ENCODE assay signal across 18 cellular contexts in the genomic region with DNA sequence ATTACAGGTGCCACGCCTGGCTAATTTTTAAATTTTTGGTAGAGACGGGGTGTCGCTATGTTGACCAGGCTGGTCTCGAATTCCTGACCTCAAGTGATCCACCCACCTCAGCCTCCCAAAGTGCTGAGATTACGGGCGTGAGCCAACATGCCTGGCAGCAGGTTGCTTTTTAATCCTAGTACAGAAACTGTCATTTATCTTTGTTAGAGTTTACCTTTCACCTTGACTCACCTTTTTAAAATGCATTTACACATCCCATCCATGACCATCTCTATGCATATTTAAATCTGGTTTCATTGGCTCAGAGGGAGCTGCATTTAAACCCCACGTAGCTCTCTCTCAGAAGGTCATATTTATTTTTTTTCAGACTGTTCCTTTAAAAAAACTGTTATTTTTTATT.
"Had no signal": no experiment of that assay in that cellular context is flagged by ENCODE, and none has a peak within 500 bp of the region (broad histone marks: within the 10 kb centered on the region; RNA-seq: fewer than 3 reads in every experiment).

No MANE protein-coding gene starts in this region.

- H3K36me3 ChIP-seq: heart left ventricle, neutrophil, right lobe of liver, tibial artery, upper lobe of left lung, uterus had no signal

- DNase-seq: effector memory CD8-positive, alpha-beta T cell; erythroblast; heart left ventricle; hippocampal formation; kidney glomerular epithelial cell; mucosa of descending colon; naive thymus-derived CD8-positive, alpha-beta T cell; psoas muscle; retina; right lobe of liver; stimulated activated CD4-positive, alpha-beta T cell treated with anti-CD3 and anti-CD28 coated beads, Interleukin-4, amount 100 ng/mL, for 1 hour; stimulated activated CD8-positive, alpha-beta memory T cell treated with anti-CD3 and anti-CD28 coated beads, Interleukin-4, amount 100 ng/mL, for 48 hours; tibial artery; upper lobe of left lung; uterus had no signal

- H3K27me3 ChIP-seq: heart left ventricle, neutrophil, right lobe of liver, tibial artery, upper lobe of left lung, uterus had no signal

- H3K4me3 ChIP-seq: heart left ventricle, mucosa of descending colon, psoas muscle, right lobe of liver, tibial artery, upper lobe of left lung, uterus had no signal

- H3K27ac ChIP-seq: heart left ventricle, neutrophil, psoas muscle, right lobe of liver, tibial artery, upper lobe of left lung, uterus had no signal

- H3K9me3 ChIP-seq: heart left ventricle, mucosa of descending colon, neutrophil, psoas muscle, right lobe of liver, tibial artery, upper lobe of left lung, uterus had no signal

- H3K4me1 ChIP-seq: heart left ventricle, psoas muscle, right lobe of liver, tibial artery, upper lobe of left lung, uterus had no signal

- ATAC-seq: effector memory CD8-positive, alpha-beta T cell; heart left ventricle; left lobe of liver; mucosa of descending colon; naive thymus-derived CD8-positive, alpha-beta T cell; psoas muscle; right lobe of liver; stimulated activated memory B cell treated with anti-CD40 and anti-IgM and Interleukin-4, amounts not matched to agents 10 μg/mL and 1 μg/mL and 100 μg/mL, for 72 hours had no signal
